16 cellular contexts compared by ENCODE assay signal in genomic region chrX:105610401-105610800, GRCh38.
"Had no signal": no experiment of that assay in that cellular context is flagged by ENCODE, and none has a peak within 500 bp of the region (broad histone marks: within the 10 kb centered on the region; RNA-seq: fewer than 3 reads in every experiment).

No MANE protein-coding gene starts in this region.

- H3K27ac ChIP-seq: brain microvascular endothelial cell, hepatocyte, thoracic aorta, upper lobe of left lung had no signal

- H3K36me3 ChIP-seq: brain microvascular endothelial cell, thoracic aorta, upper lobe of left lung had no signal

- ATAC-seq: activated CD8-positive, alpha-beta T cell treated with anti-CD3 and anti-CD28 coated beads, Interleukin-2, amount 10 ng/mL, durations not matched to agents 7 days and 5 days; esophagus mucosa; left cardiac atrium; stimulated activated naive B cell treated with anti-CD40 and anti-IgM and Interleukin-4, amounts not matched to agents 10 μg/mL and 1 μg/mL and 100 μg/mL, for 72 hours had no signal

- H3K4me1 ChIP-seq: upper lobe of left lung had no signal

- H3K4me3 ChIP-seq: hepatocyte, thoracic aorta, upper lobe of left lung had no signal

- DNase-seq: activated CD4-positive, alpha-beta T cell treated with anti-CD3 and anti-CD28 coated beads, Interleukin-2, amount 10 ng/mL, durations not matched to agents 24 days and 14 days; activated CD8-positive, alpha-beta T cell treated with anti-CD3 and anti-CD28 coated beads, Interleukin-2, amount 10 ng/mL, durations not matched to agents 7 days and 5 days; activated naive CD4-positive, alpha-beta T cell treated with Interleukin-2 at 50 U/mL for 16 hours; activated T-cell treated with anti-CD3 and anti-CD28 coated beads, Interleukin-2, amount 50 U/mL, for 24 hours; aorta; brain microvascular endothelial cell; cortex of kidney; left cardiac atrium; occipital lobe; posterior cingulate gyrus; stimulated activated naive B cell treated with anti-CD40 and anti-IgM and Interleukin-4, amounts not matched to agents 10 μg/mL and 1 μg/mL and 100 μg/mL, for 72 hours; T-helper 1 cell; upper lobe of left lung had no signal

- H3K27me3 ChIP-seq: brain microvascular endothelial cell, hepatocyte, upper lobe of left lung had no signal

- H3K9me3 ChIP-seq: thoracic aorta, upper lobe of left lung had no signal
